ENCODE assay signal across 1 cellular context in genomic region chr9:135156525-135157510, GRCh38.
A peak's percentile ranks its signal among the peaks of the same experiment; 100 is the strongest.
TF ChIP-seq lines count a peak whose summit lies in the region.

No MANE protein-coding gene starts in this region.

TF ChIP-seq in HepG2, 621 proteins besides CTCF, POLR2A, EP300 and RAD21 (continued from another document and continues in another):
- TF ChIP-seq E2F2 (CRISPR knock-in tag; IDR thresholded peaks at IDR 0.05; ENCODE audit: borderline replicate concordance) (peak; percentile 43; the same call in 1 of the 2 replicates), ZNF552 (CRISPR knock-in tag; IDR thresholded peaks at IDR 0.05; ENCODE audit: borderline replicate concordance) (0 out of 2 replicates have a peak, but pooled peaks have one; percentile 39), TEF (CRISPR knock-in tag; IDR thresholded peaks at IDR 0.05) (peak; percentile 48; the same call in 1 of the 2 replicates), ZNF256 (CRISPR knock-in tag; conservative IDR thresholded peaks at IDR 0.05) (0 out of 2 replicates have a peak, but pooled peaks have one; percentile 47), EHMT2 (IDR thresholded peaks at IDR 0.05; ENCODE audit: borderline replicate concordance, low read depth, low read length) (peak; percentile 95), SMARCE1 (IDR thresholded peaks at IDR 0.05; ENCODE audit: borderline replicate concordance) (no peak), NCOA2 (CRISPR knock-in tag; IDR thresholded peaks at IDR 0.05) (peak; percentile 41; the same call in 1 of the 2 replicates), KLF12 (CRISPR knock-in tag; IDR thresholded peaks at IDR 0.05; ENCODE audit: borderline replicate concordance) (peak; percentile 48; the same call in 1 of the 2 replicates), BCLAF1 (IDR thresholded peaks at IDR 0.05) (no peak), ZNF232 (CRISPR knock-in tag; IDR thresholded peaks at IDR 0.05; ENCODE audit: borderline replicate concordance) (peak; percentile 93; the same call in 1 of the 2 replicates), HOXA9 (CRISPR knock-in tag; IDR thresholded peaks at IDR 0.05; ENCODE audit: borderline replicate concordance) (no peak), KDM2A (CRISPR knock-in tag; IDR thresholded peaks at IDR 0.05; ENCODE audit: borderline replicate concordance, low read depth) (peak; percentile 29; the same call in 1 of the 2 replicates), BRF2 (CRISPR knock-in tag; IDR thresholded peaks at IDR 0.05) (no peak), BORCS8-MEF2B (CRISPR knock-in tag; IDR thresholded peaks at IDR 0.05) (0 out of 2 replicates have a peak, but pooled peaks have one; percentile 46), HCFC1 (IDR thresholded peaks at IDR 0.05; ENCODE audit: low read depth, low read length) (no peak), NFAT5 (CRISPR knock-in tag; IDR thresholded peaks at IDR 0.05) (0 out of 2 replicates have a peak, but pooled peaks have one; percentile 44), ZNF142 (CRISPR knock-in tag; IDR thresholded peaks at IDR 0.05) (0 out of 2 replicates have a peak, but pooled peaks have one; percentile 37), PAWR (CRISPR knock-in tag; IDR thresholded peaks at IDR 0.05; ENCODE audit: borderline replicate concordance) (no peak), CHD4 (IDR thresholded peaks at IDR 0.05; ENCODE audit: borderline replicate concordance, low read length) (no peak), ZNF264 (CRISPR knock-in tag; IDR thresholded peaks at IDR 0.05) (0 out of 2 replicates have a peak, but pooled peaks have one; percentile 40)
- TF ChIP-seq, protein P1, sequence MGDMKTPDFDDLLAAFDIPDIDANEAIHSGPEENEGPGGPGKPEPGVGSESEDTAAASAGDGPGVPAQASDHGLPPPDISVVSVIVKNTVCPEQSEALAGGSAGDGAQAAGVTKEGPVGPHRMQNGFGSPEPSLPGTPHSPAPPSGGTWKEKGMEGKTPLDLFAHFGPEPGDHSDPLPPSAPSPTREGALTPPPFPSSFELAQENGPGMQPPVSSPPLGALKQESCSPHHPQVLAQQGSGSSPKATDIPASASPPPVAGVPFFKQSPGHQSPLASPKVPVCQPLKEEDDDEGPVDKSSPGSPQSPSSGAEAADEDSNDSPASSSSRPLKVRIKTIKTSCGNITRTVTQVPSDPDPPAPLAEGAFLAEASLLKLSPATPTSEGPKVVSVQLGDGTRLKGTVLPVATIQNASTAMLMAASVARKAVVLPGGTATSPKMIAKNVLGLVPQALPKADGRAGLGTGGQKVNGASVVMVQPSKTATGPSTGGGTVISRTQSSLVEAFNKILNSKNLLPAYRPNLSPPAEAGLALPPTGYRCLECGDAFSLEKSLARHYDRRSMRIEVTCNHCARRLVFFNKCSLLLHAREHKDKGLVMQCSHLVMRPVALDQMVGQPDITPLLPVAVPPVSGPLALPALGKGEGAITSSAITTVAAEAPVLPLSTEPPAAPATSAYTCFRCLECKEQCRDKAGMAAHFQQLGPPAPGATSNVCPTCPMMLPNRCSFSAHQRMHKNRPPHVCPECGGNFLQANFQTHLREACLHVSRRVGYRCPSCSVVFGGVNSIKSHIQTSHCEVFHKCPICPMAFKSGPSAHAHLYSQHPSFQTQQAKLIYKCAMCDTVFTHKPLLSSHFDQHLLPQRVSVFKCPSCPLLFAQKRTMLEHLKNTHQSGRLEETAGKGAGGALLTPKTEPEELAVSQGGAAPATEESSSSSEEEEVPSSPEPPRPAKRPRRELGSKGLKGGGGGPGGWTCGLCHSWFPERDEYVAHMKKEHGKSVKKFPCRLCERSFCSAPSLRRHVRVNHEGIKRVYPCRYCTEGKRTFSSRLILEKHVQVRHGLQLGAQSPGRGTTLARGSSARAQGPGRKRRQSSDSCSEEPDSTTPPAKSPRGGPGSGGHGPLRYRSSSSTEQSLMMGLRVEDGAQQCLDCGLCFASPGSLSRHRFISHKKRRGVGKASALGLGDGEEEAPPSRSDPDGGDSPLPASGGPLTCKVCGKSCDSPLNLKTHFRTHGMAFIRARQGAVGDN (CRISPR knock-in tag; IDR thresholded peaks at IDR 0.05) = peak; percentile 20; the same call in 1 of the 2 replicates
